ENCODE assay signal across 21 cellular contexts in the genomic region with DNA sequence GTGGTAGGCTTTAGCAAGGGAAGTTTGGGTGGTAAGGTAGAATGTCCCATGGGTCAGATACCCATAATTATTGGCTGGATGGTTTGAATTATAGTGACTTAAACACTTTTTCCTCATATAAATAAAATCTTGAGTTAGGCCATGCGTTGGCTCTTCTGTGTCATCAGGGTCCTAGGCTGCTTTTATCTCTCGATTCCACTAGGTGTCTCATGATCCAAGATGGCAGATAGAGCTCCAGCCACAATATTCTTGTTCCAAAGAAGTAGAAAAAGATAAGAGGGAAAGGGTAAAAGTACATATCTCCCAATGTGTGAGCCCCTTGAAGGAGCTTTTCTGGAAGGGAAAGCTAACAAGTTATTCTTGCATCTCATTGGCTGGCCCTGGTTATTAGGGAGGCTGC.
"Had no signal": no experiment of that assay in that cellular context is flagged by ENCODE, and none has a peak within 500 bp of the region (broad histone marks: within the 10 kb centered on the region; RNA-seq: fewer than 3 reads in every experiment).

No MANE protein-coding gene starts in this region.

- H3K27me3 Mint-ChIP-seq: activated B cell treated with CpG ODN at 0.5 μM for 24 hours; activated CD8-positive, alpha-beta T cell treated with anti-CD3 and anti-CD28 coated beads for 36 hours; activated naive CD8-positive, alpha-beta T cell; central memory CD8-positive, alpha-beta T cell; progenitor cell of endocrine pancreas; stimulated activated naive B cell treated with anti-CD40 and anti-IgM and Interleukin-4, amounts not matched to agents 10 μg/mL and 1 μg/mL and 100 μg/mL, for 72 hours had no signal

- H3K9me3 ChIP-seq: uterus had no signal

- H3K4me3 Mint-ChIP-seq: activated B cell treated with CpG ODN at 0.5 μM for 24 hours; activated CD8-positive, alpha-beta T cell treated with anti-CD3 and anti-CD28 coated beads for 36 hours; activated naive CD8-positive, alpha-beta T cell; activated T-cell treated with anti-CD3 and anti-CD28 coated beads, Interleukin-2, amount 50 U/mL, for 4 hours; central memory CD8-positive, alpha-beta T cell; nephron; stimulated activated naive B cell treated with anti-CD40 and anti-IgM and Interleukin-4, amounts not matched to agents 10 μg/mL and 1 μg/mL and 100 μg/mL, for 72 hours had no signal

- H3K27ac ChIP-seq: body of pancreas, skin epidermis, uterus had no signal

- DNase-seq: activated B cell treated with CpG ODN at 0.5 μM for 24 hours; activated effector memory CD4-positive, alpha-beta T cell treated with anti-CD3 and anti-CD28 coated beads, Interleukin-2, amount 50 U/mL, for 16 hours; activated T-cell treated with anti-CD3 and anti-CD28 coated beads, Interleukin-2, amount 50 U/mL, for 4 hours; amniotic stem cell; body of pancreas; foreskin melanocyte; kidney glomerular epithelial cell; nucleus accumbens; stimulated activated CD4-positive, alpha-beta T cell treated with anti-CD3 and anti-CD28 coated beads, Interleukin-15, amount 100 ng/mL, for 24 hours; stimulated activated CD4-positive, alpha-beta T cell treated with anti-CD3 and anti-CD28 coated beads, Interleukin-4, amount 100 ng/mL, for 1 hour; stimulated activated naive B cell treated with anti-CD40 and anti-IgM and Interleukin-4, amounts not matched to agents 10 μg/mL and 1 μg/mL and 100 μg/mL, for 72 hours; uterus had no signal

- ATAC-seq: activated CD8-positive, alpha-beta T cell treated with anti-CD3 and anti-CD28 coated beads for 36 hours; activated T-cell treated with anti-CD3 and anti-CD28 coated beads, Interleukin-2, amount 50 U/mL, for 4 hours; body of pancreas; stimulated activated naive B cell treated with anti-CD40 and anti-IgM and Interleukin-4, amounts not matched to agents 10 μg/mL and 1 μg/mL and 100 μg/mL, for 72 hours had no signal

- H3K4me3 ChIP-seq: body of pancreas, coronary artery, right atrium auricular region, skin epidermis, tibial nerve, uterus had no signal

- H3K36me3 ChIP-seq: right atrium auricular region, uterus had no signal

- H3K27me3 ChIP-seq: body of pancreas, right atrium auricular region, tibial nerve, uterus had no signal

- H3K27ac Mint-ChIP-seq: activated B cell treated with CpG ODN at 0.5 μM for 24 hours; activated CD8-positive, alpha-beta T cell treated with anti-CD3 and anti-CD28 coated beads for 36 hours; activated naive CD8-positive, alpha-beta T cell; nephron; progenitor cell of endocrine pancreas; stimulated activated naive B cell treated with anti-CD40 and anti-IgM and Interleukin-4, amounts not matched to agents 10 μg/mL and 1 μg/mL and 100 μg/mL, for 72 hours had no signal
